In genomic region chr11:77397631-77398030, GRCh38 we compare ENCODE assay signal across 22 cellular contexts.
"Had no signal": no experiment of that assay in that cellular context is flagged by ENCODE, and none has a peak within 500 bp of the region (broad histone marks: within the 10 kb centered on the region; RNA-seq: fewer than 3 reads in every experiment).

No MANE protein-coding gene starts in this region.

- DNase-seq: activated CD4-positive, alpha-beta memory T cell treated with anti-CD3 and anti-CD28 coated beads, Interleukin-2, amount 10 ng/mL, durations not matched to agents 7 days and 5 days; activated CD4-positive, alpha-beta T cell treated with anti-CD3 and anti-CD28 coated beads for 36 hours; activated CD4-positive, alpha-beta T cell treated with anti-CD3 and anti-CD28 coated beads, Interleukin-2, amount 50 U/mL, for 1 hour; activated CD8-positive, alpha-beta memory T cell treated with anti-CD3 and anti-CD28 coated beads, Interleukin-2, amount 50 U/mL, for 4 hours; activated gamma-delta T cell treated with Interleukin-2 at 50 U/mL for 16 hours; activated naive CD4-positive, alpha-beta T cell treated with anti-CD3 and anti-CD28 coated beads, Interleukin-2, amount 10 ng/mL, durations not matched to agents 7 days and 5 days; activated naive CD8-positive, alpha-beta T cell treated with anti-CD3 and anti-CD28 coated beads for 36 hours; activated T-cell treated with anti-CD3 and anti-CD28 coated beads, Interleukin-2, amount 50 U/mL, for 72 hours; anterior cingulate cortex; Karpas-422; NCI-H1092; NCI-H1930; NCI-H345; NCI-H510A; NCI-H526 treated with DMSO at 0.1 percent for 48 hours; NK-92 treated with Interleukin-12 subunit alpha and Interleukin-12 subunit beta, amount 100 ng/mL, for 24 hours; OCI-M1; RPMI8226; T-helper 1 cell had no signal

- H3K4me3 ChIP-seq: SK-N-MC had no signal

- H3K27ac ChIP-seq: SK-N-MC had no signal

- ATAC-seq: activated CD4-positive, alpha-beta T cell treated with anti-CD3 and anti-CD28 coated beads for 36 hours; activated T-cell treated with anti-CD3 and anti-CD28 coated beads, Interleukin-2, amount 50 U/mL, for 72 hours; Panc1; Right ventricle myocardium inferior had no signal
